In genomic region chr9:114619205-114619758, GRCh38 we compare ENCODE assay signal across 9 cellular contexts. TPM values are rescaled to one million over a fixed set of nuclear protein-coding genes. Genes with fewer than 3 reads are reported as not detected.
DNase-seq lines count a peak whose midpoint lies in the region; ATAC-seq and TF ChIP-seq lines count a peak whose summit lies in the region.
"Had no signal": no experiment of that assay in that cellular context is flagged by ENCODE, and none has a peak within 500 bp of the region (broad histone marks: within the 10 kb centered on the region; RNA-seq: fewer than 3 reads in every experiment).

No MANE protein-coding gene starts in this region.

- peak overlapping the region; percentile 66 for H3K27ac Mint-ChIP-seq in activated CD4-positive, alpha-beta memory T cell treated with anti-CD3 and anti-CD28 coated beads, Interleukin-2, amount 10 ng/mL, durations not matched to agents 7 days and 5 days
- H3K27ac Mint-ChIP-seq in HFFc6 = no peak overlapping the region

- H3K36me3 ChIP-seq in muscle layer of duodenum (ENCODE audit: control insufficient read depth in 1 of 2, insufficient read depth in 2 of 2, low read length in 2 of 2) = peaks cover 0 to 14% of the 10 kb centered on the region in 2 donors

- peak overlapping the region; percentile 43 for H3K4me3 Mint-ChIP-seq in activated CD4-positive, alpha-beta memory T cell treated with anti-CD3 and anti-CD28 coated beads, Interleukin-2, amount 10 ng/mL, durations not matched to agents 7 days and 5 days
- no peak overlapping the region for H3K4me3 Mint-ChIP-seq in HFFc6

- peak overlapping the region in 1 of 2 donors; percentile 31 for H3K4me3 ChIP-seq in muscle layer of duodenum (ENCODE audit: low read depth in 1 of 2, low read length in 2 of 2)

- peaks cover 43% of the 10 kb centered on the region for H3K36me3 Mint-ChIP-seq in activated CD4-positive, alpha-beta memory T cell treated with anti-CD3 and anti-CD28 coated beads, Interleukin-2, amount 10 ng/mL, durations not matched to agents 7 days and 5 days (ENCODE audit: low read depth)
- peaks cover 8% of the 10 kb centered on the region; the same call in 1 of the 2 replicates for H3K36me3 Mint-ChIP-seq in HFFc6 (ENCODE audit: low read depth)

- no peaks in the 10 kb centered on the region for H3K27me3 Mint-ChIP-seq in activated CD4-positive, alpha-beta memory T cell treated with anti-CD3 and anti-CD28 coated beads, Interleukin-2, amount 10 ng/mL, durations not matched to agents 7 days and 5 days
- no peaks in the 10 kb centered on the region; the same call in 1 of the 2 replicates for H3K27me3 Mint-ChIP-seq in HFFc6 (ENCODE audit: insufficient read depth)

- CTCF ChIA-PET in GM10248 (lab: Yijun Ruan, JAX) = interaction anchor here (0.7 to 5.5 kb wide), 5 partner anchors 11 to 108 kb away, joined by 3 to 32 read pairs (median 3); no protein-coding TSS in a partner anchor
- CTCF ChIA-PET in activated CD4-positive, alpha-beta memory T cell treated with anti-CD3 and anti-CD28 coated beads, Interleukin-2, amount 10 ng/mL, durations not matched to agents 7 days and 5 days (lab: Charles Lee) = interaction anchor here (2.3 kb wide), 1 partner anchor 26 kb away, joined by 7 read pairs; no protein-coding TSS in a partner anchor

- peak; percentile 43 for ATAC-seq in GM21576 (IDR thresholded peaks at IDR 0.05; ENCODE audit: unreplicated experiment)

- peaks cover 25% of the 10 kb centered on the region for H3K4me1 Mint-ChIP-seq in activated CD4-positive, alpha-beta memory T cell treated with anti-CD3 and anti-CD28 coated beads, Interleukin-2, amount 10 ng/mL, durations not matched to agents 7 days and 5 days
- peaks cover 23% of the 10 kb centered on the region for H3K4me1 Mint-ChIP-seq in HFFc6 (ENCODE audit: low read depth)

- H3K9me3 ChIP-seq in muscle layer of duodenum (ENCODE audit: control insufficient read depth in 1 of 2, low read length in 2 of 2) = no peaks in the 10 kb centered on the region

- POLR2A ChIA-PET in GM10248 (lab: Yijun Ruan, JAX) = no interaction called here
- POLR2A ChIA-PET in activated CD4-positive, alpha-beta memory T cell treated with anti-CD3 and anti-CD28 coated beads, Interleukin-2, amount 10 ng/mL, durations not matched to agents 7 days and 5 days (lab: Charles Lee) = no interaction called here

- H3K9me3 Mint-ChIP-seq in activated CD4-positive, alpha-beta memory T cell treated with anti-CD3 and anti-CD28 coated beads, Interleukin-2, amount 10 ng/mL, durations not matched to agents 7 days and 5 days = no peaks in the 10 kb centered on the region
- no peaks in the 10 kb centered on the region for H3K9me3 Mint-ChIP-seq in HFFc6

- no peaks in the 10 kb centered on the region for H3K27me3 ChIP-seq in muscle layer of duodenum (ENCODE audit: low read depth, low read length)

- H3K27ac ChIP-seq in muscle layer of duodenum (ENCODE audit: low read length) = peak overlapping the region; percentile 45

- TF ChIP-seq CTCF in GM10248 (IDR thresholded peaks at IDR 0.05; ENCODE audit: control extremely low read depth, extremely low read depth, low read depth, missing control alignments) (no peak), HFFc6 (IDR thresholded peaks at IDR 0.05) (no peak)

- peak; percentile 48 for DNase-seq in GM10248 (ENCODE audit: extremely low spot score)
- DNase-seq in activated CD4-positive, alpha-beta memory T cell treated with anti-CD3 and anti-CD28 coated beads, Interleukin-2, amount 10 ng/mL, durations not matched to agents 7 days and 5 days = no peak
- DNase-seq in ureter (ENCODE audit: low spot score) = no peak
- no peak for DNase-seq in HFFc6
- DNase-seq in stimulated activated CD4-positive, alpha-beta T cell treated with anti-CD3 and anti-CD28 coated beads, Interleukin-4, amount 100 ng/mL, for 24 hours = no peak
- DNase-seq in NCI-H1092 (lab: John Stamatoyannopoulos, UW) = no peak

- H3K4me1 ChIP-seq in muscle layer of duodenum (ENCODE audit: control insufficient read depth in 1 of 2, insufficient read depth in 2 of 2, low read length in 2 of 2) = peaks cover 5 to 11% of the 10 kb centered on the region in 2 donors

RNA-seq across cellular contexts. Expression of gene TMEM268, which starts 8.2 kb away (rescaled TPM):
- total RNA-seq in activated CD4-positive, alpha-beta memory T cell treated with anti-CD3 and anti-CD28 coated beads, Interleukin-2, amount 10 ng/mL, durations not matched to agents 7 days and 5 days = 10 to 100 TPM; 18.1 to 20.1 TPM
- total RNA-seq in ureter = 18.9 TPM
- 1 to 10 TPM; 5.1 to 7.5 (median 5.6) TPM for total RNA-seq in HFFc6 (2021; fragmentation: NEBNext Ultra II Directional; extraction: Animal tissue kit (Norgen Biotek cat#: 25700))

RNA-seq across cellular contexts. Expression of gene ATP6V1G1, which starts 31.7 kb away (rescaled TPM):
- total RNA-seq in activated CD4-positive, alpha-beta memory T cell treated with anti-CD3 and anti-CD28 coated beads, Interleukin-2, amount 10 ng/mL, durations not matched to agents 7 days and 5 days = 10 to 100 TPM; 92.4 to 94.2 TPM
- total RNA-seq in ureter = 136 TPM
- 100 to 1,000 TPM in 1 of 6 experiments, 10 to 100 TPM in 5; 74.2 to 104 (median 86.5) TPM for total RNA-seq in HFFc6 (2021; fragmentation: NEBNext Ultra II Directional; extraction: Animal tissue kit (Norgen Biotek cat#: 25700))

RNA-seq across cellular contexts. Expression of gene TEX53, which starts 38.3 kb away (rescaled TPM):
- not detected for total RNA-seq in activated CD4-positive, alpha-beta memory T cell treated with anti-CD3 and anti-CD28 coated beads, Interleukin-2, amount 10 ng/mL, durations not matched to agents 7 days and 5 days
- total RNA-seq in ureter = not detected
- not detected for total RNA-seq in HFFc6 (2021; fragmentation: NEBNext Ultra II Directional; extraction: Animal tissue kit (Norgen Biotek cat#: 25700))
- total RNA-seq: liver had no signal
